ENCODE assay signal across 9 cellular contexts in genomic region chr11:60485987-60486386, GRCh38. TPM values are rescaled to one million over a fixed set of nuclear protein-coding genes. Genes with fewer than 3 reads are reported as not detected.
DNase-seq lines count a peak whose midpoint lies in the region; ATAC-seq, FAIRE-seq and TF ChIP-seq lines count a peak whose summit lies in the region.
"Had no signal": no experiment of that assay in that cellular context is flagged by ENCODE, and none has a peak within 500 bp of the region (broad histone marks: within the 10 kb centered on the region; RNA-seq: fewer than 3 reads in every experiment).

No MANE protein-coding gene starts in this region.

- no peak for FAIRE-seq in pancreas (lab: Jason Lieb, UNC)

- H3K27me3 Mint-ChIP-seq in activated naive CD4-positive, alpha-beta T cell treated with anti-CD3 and anti-CD28 coated beads, Interleukin-2, amount 10 ng/mL, durations not matched to agents 7 days and 5 days = peaks cover 10% of the 10 kb centered on the region

- H3K9me3 ChIP-seq in MM.1S (replicated peaks; ENCODE audit: insufficient read depth, low read length) (no peaks in the 10 kb centered on the region), pancreas (no peaks in the 10 kb centered on the region)

- peak; percentile 84 for ATAC-seq in GM18499 (IDR thresholded peaks at IDR 0.05; ENCODE audit: insufficient read depth, unreplicated experiment)
- peak; percentile 94 for ATAC-seq in HG02623 (IDR thresholded peaks at IDR 0.05; ENCODE audit: unreplicated experiment)
- peak; percentile 61 to 91 (median 86) for ATAC-seq in pancreas
- ATAC-seq: right cardiac atrium had no signal

- H3K27me3 ChIP-seq in MM.1S (replicated peaks; ENCODE audit: insufficient read depth, low read length) (no peaks in the 10 kb centered on the region), pancreas (no peaks in the 10 kb centered on the region)

- no peaks in the 10 kb centered on the region for H3K36me3 Mint-ChIP-seq in activated naive CD4-positive, alpha-beta T cell treated with anti-CD3 and anti-CD28 coated beads, Interleukin-2, amount 10 ng/mL, durations not matched to agents 7 days and 5 days

- H3K9ac ChIP-seq in MM.1S (ENCODE audit: low read length) = no peak overlapping the region

- 0 out of 2 replicates have a peak overlapping the region, but pooled peaks have one; percentile 4 for H2AFZ ChIP-seq in MM.1S (ENCODE audit: low read length)

- H3K79me2 ChIP-seq in MM.1S (ENCODE audit: low read length) = no peaks in the 10 kb centered on the region

- peaks cover 16% of the 10 kb centered on the region; the same call in 1 of the 2 replicates for H3K4me1 ChIP-seq in MM.1S (ENCODE audit: low read length)
- H3K4me1 ChIP-seq in pancreas = no peaks in the 10 kb centered on the region

- H4K20me1 ChIP-seq in MM.1S (ENCODE audit: insufficient read depth, low read length) = no peaks in the 10 kb centered on the region

- H3F3A ChIP-seq in MM.1S (ENCODE audit: insufficient read depth, low read length) = no peaks in the 10 kb centered on the region

- peak; percentile 53 for DNase-seq in 8988T
- peak; percentile 90 for DNase-seq in MM.1S
- peak; percentile 23 for DNase-seq in activated naive CD4-positive, alpha-beta T cell treated with anti-CD3 and anti-CD28 coated beads, Interleukin-2, amount 10 ng/mL, durations not matched to agents 7 days and 5 days
- peak in 4 of 6 donors; percentile 21 to 51 (median 24) for DNase-seq in pancreas
- DNase-seq in SHP77 (lab: John Stamatoyannopoulos, UW) = no peak
- DNase-seq in globus pallidus (ENCODE audit: low spot score) = no peak

- H3K36me3 ChIP-seq in MM.1S (replicated peaks; ENCODE audit: insufficient read depth, low read length) (no peaks in the 10 kb centered on the region), pancreas (no peaks in the 10 kb centered on the region)

- WGBS in pancreas, 2 donors = 36 to 49% methylated on average over 5 of the region's 5 CpGs

- TF ChIP-seq CTCF in MM.1S (IDR thresholded peaks at IDR 0.05; ENCODE audit: low read length) (peak; percentile 97), pancreas (IDR thresholded peaks at IDR 0.05) (peak; percentile 29 to 48 (median 38))

- no peak overlapping the region for H3K4me2 ChIP-seq in MM.1S (ENCODE audit: low read depth, low read length)

- no peak overlapping the region for H3K4me3 Mint-ChIP-seq in activated naive CD4-positive, alpha-beta T cell treated with anti-CD3 and anti-CD28 coated beads, Interleukin-2, amount 10 ng/mL, durations not matched to agents 7 days and 5 days

- no peaks in the 10 kb centered on the region for H3K9me3 Mint-ChIP-seq in activated naive CD4-positive, alpha-beta T cell treated with anti-CD3 and anti-CD28 coated beads, Interleukin-2, amount 10 ng/mL, durations not matched to agents 7 days and 5 days

- no peak overlapping the region for H3K27ac ChIP-seq in MM.1S (ENCODE audit: low read length)
- H3K27ac ChIP-seq in pancreas = no peak overlapping the region

- H3K4me3 ChIP-seq in MM.1S (ENCODE audit: low read length) = no peak overlapping the region
- H3K4me3 ChIP-seq in pancreas = no peak overlapping the region

- H3K4me1 Mint-ChIP-seq in activated naive CD4-positive, alpha-beta T cell treated with anti-CD3 and anti-CD28 coated beads, Interleukin-2, amount 10 ng/mL, durations not matched to agents 7 days and 5 days = peaks cover 9% of the 10 kb centered on the region

- intact Hi-C loops in pancreas (cut with DNase I) = loop anchor here in 2 of 3 donors (10.0 kb wide), 1 partner anchor 121 kb away; no protein-coding TSS in a partner anchor

- CTCF ChIA-PET in activated naive CD4-positive, alpha-beta T cell treated with anti-CD3 and anti-CD28 coated beads, Interleukin-2, amount 10 ng/mL, durations not matched to agents 7 days and 5 days (lab: Charles Lee) = no interaction called here

- H3K27ac Mint-ChIP-seq in activated naive CD4-positive, alpha-beta T cell treated with anti-CD3 and anti-CD28 coated beads, Interleukin-2, amount 10 ng/mL, durations not matched to agents 7 days and 5 days = no peak overlapping the region

- H3K9me2 ChIP-seq in MM.1S (replicated peaks; ENCODE audit: insufficient read depth, low read length) = no peaks in the 10 kb centered on the region

RNA-seq across cellular contexts. Expression of gene MS4A12, which starts 6.6 kb away (rescaled TPM):
- total RNA-seq in pancreas = not detected
- polyA plus RNA-seq in pancreas = under 1 TPM in 1 of 2 donors, not detected in 1; 0.15 TPM
- total RNA-seq: right cardiac atrium had no signal
- polyA plus RNA-seq: right cardiac atrium had no signal

RNA-seq across cellular contexts. Expression of gene MS4A13, which starts 29.2 kb away (rescaled TPM):
- total RNA-seq in pancreas = not detected
- not detected for polyA plus RNA-seq in pancreas
- total RNA-seq: right cardiac atrium had no signal
- polyA plus RNA-seq: right cardiac atrium had no signal

RNA-seq across cellular contexts. Expression of gene MS4A1, which starts 30.3 kb away (rescaled TPM):
- 1 to 10 TPM in 1 of 6 donors, under 1 TPM in 3, not detected in 2; 0.15 to 1.2 (median 0.65) TPM for total RNA-seq in pancreas
- polyA plus RNA-seq in pancreas = under 1 TPM; 0.08 to 0.14 TPM

RNA-seq across cellular contexts. Expression of gene MS4A5, which starts 56.6 kb away (rescaled TPM):
- total RNA-seq in pancreas = not detected
- not detected for polyA plus RNA-seq in pancreas
- total RNA-seq: right cardiac atrium had no signal
- polyA plus RNA-seq: right cardiac atrium had no signal

Comparison
In these comparisons a context has a peak if more than half of its experiments do, and no peak if none do; other contexts are left out.
1. DNase-seq: peak in 8988T (single experiment), MM.1S (single experiment), activated naive CD4-positive, alpha-beta T cell treated with anti-CD3 and anti-CD28 coated beads, Interleukin-2, amount 10 ng/mL, durations not matched to agents 7 days and 5 days (single experiment) and pancreas (4 of 6); none in SHP77 (0 of 2) and globus pallidus (single experiment).
2. Peak in every context shown above with its lines, with median percentiles within 50 percentile points of each other: ATAC-seq.